ENCODE assay signal across 21 cellular contexts in the genomic region with DNA sequence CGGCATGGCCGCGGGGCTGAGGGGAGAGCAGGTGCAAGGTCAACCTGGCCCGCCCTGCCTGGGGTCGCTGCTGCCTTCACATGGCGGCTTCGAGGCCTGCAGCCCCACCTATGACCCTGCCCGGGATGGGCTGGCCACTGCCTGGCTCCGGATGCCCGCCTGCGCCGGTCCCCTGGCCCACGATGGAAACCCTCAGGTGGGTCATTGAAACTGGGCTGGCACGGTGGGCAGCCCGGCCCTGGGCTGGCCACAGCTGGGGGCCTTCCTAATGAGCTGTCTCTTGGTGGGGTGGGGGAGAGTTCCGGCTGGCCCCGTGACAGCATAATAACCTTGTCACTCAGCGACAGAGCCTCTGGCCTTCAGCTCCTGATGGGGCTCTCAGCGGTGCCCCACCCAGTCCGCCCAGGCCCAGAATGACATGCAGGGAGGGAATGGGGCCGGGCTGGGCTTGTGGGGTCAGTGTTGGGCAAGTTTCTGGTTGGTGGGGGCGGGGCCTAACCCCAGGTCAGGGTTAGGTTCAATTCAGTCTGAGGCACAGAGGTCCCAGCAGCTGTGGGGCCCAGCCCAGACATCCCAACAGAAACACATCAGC. TPM values are rescaled to one million over a fixed set of nuclear protein-coding genes. Genes with fewer than 3 reads are reported as not detected.
"Had no signal": no experiment of that assay in that cellular context is flagged by ENCODE, and none has a peak within 500 bp of the region (broad histone marks: within the 10 kb centered on the region; RNA-seq: fewer than 3 reads in every experiment).

CCDC187 (minus strand) TSS at position 270 of the 592 bp plus-strand sequence; CDS start at position 6, 264 bp downstream.

- ATAC-seq: activated T-cell treated with anti-CD3 and anti-CD28 coated beads, Interleukin-2, amount 50 U/mL, for 4 hours; mucosa of descending colon; pancreas; stimulated activated memory B cell treated with anti-CD40 and anti-IgM and Interleukin-4, amounts not matched to agents 10 μg/mL and 1 μg/mL and 100 μg/mL, for 72 hours; upper lobe of right lung had no signal

- H3K36me3 ChIP-seq: heart right ventricle, neutrophil, pancreas, sigmoid colon, upper lobe of right lung had no signal

- H3K36me3 Mint-ChIP-seq: brain; memory B cell; naive B cell; stimulated activated memory B cell treated with anti-CD40 and anti-IgM and Interleukin-4, amounts not matched to agents 10 μg/mL and 1 μg/mL and 100 μg/mL, for 72 hours; T-cell had no signal

- H3K9me3 ChIP-seq: heart right ventricle, mucosa of descending colon, neutrophil, pancreas, sigmoid colon, upper lobe of right lung had no signal

- H3K27ac ChIP-seq: heart right ventricle, neutrophil, pancreas, sigmoid colon, upper lobe of right lung had no signal

- H3K27me3 ChIP-seq: pancreas, upper lobe of right lung had no signal

- H3K4me1 Mint-ChIP-seq: stimulated activated memory B cell treated with anti-CD40 and anti-IgM and Interleukin-4, amounts not matched to agents 10 μg/mL and 1 μg/mL and 100 μg/mL, for 72 hours had no signal

- H3K4me3 Mint-ChIP-seq: activated CD4-positive, alpha-beta T cell treated with anti-CD3 and anti-CD28 coated beads, Interleukin-2, amount 10 ng/mL, durations not matched to agents 7 days and 5 days; activated naive CD4-positive, alpha-beta T cell treated with anti-CD3 and anti-CD28 coated beads for 36 hours; activated T-cell treated with anti-CD3 and anti-CD28 coated beads, Interleukin-2, amount 50 U/mL, for 4 hours; brain; memory B cell; stimulated activated memory B cell treated with anti-CD40 and anti-IgM and Interleukin-4, amounts not matched to agents 10 μg/mL and 1 μg/mL and 100 μg/mL, for 72 hours; T-cell had no signal

- H3K27me3 Mint-ChIP-seq: brain had no signal

- H3K4me3 ChIP-seq: heart right ventricle, mucosa of descending colon, pancreas, sigmoid colon, upper lobe of right lung had no signal

- H3K9me3 Mint-ChIP-seq: activated CD4-positive, alpha-beta T cell treated with anti-CD3 and anti-CD28 coated beads, Interleukin-2, amount 10 ng/mL, durations not matched to agents 7 days and 5 days; activated naive CD4-positive, alpha-beta T cell treated with anti-CD3 and anti-CD28 coated beads for 36 hours; activated T-cell treated with anti-CD3 and anti-CD28 coated beads, Interleukin-2, amount 50 U/mL, for 4 hours; brain; memory B cell; naive B cell; stimulated activated memory B cell treated with anti-CD40 and anti-IgM and Interleukin-4, amounts not matched to agents 10 μg/mL and 1 μg/mL and 100 μg/mL, for 72 hours; T-cell had no signal

- H3K4me1 ChIP-seq: pancreas, sigmoid colon, upper lobe of right lung had no signal

- FAIRE-seq: colon, frontal cortex, pancreas had no signal

- DNase-seq: activated CD4-positive, alpha-beta T cell treated with anti-CD3 and anti-CD28 coated beads, Interleukin-2, amount 10 ng/mL, durations not matched to agents 7 days and 5 days; activated CD4-positive, CD25-positive, alpha-beta regulatory T cell; activated CD8-positive, alpha-beta memory T cell treated with anti-CD3 and anti-CD28 coated beads, Interleukin-2, amount 50 U/mL, for 4 hours; activated naive CD4-positive, alpha-beta T cell treated with anti-CD3 and anti-CD28 coated beads for 36 hours; activated T-cell treated with anti-CD3 and anti-CD28 coated beads, Interleukin-2, amount 50 U/mL, for 4 hours; central memory CD4-positive, alpha-beta T cell; naive B cell; sigmoid colon; stimulated activated CD4-positive, alpha-beta T cell treated with anti-CD3 and anti-CD28 coated beads, Interleukin-4, amount 100 ng/mL, for 4 hours; T-cell; upper lobe of right lung had no signal

- H3K27ac Mint-ChIP-seq: activated CD4-positive, alpha-beta T cell treated with anti-CD3 and anti-CD28 coated beads, Interleukin-2, amount 10 ng/mL, durations not matched to agents 7 days and 5 days; activated naive CD4-positive, alpha-beta T cell treated with anti-CD3 and anti-CD28 coated beads for 36 hours; memory B cell; naive B cell; stimulated activated memory B cell treated with anti-CD40 and anti-IgM and Interleukin-4, amounts not matched to agents 10 μg/mL and 1 μg/mL and 100 μg/mL, for 72 hours; T-cell had no signal

RNA-seq across cellular contexts. Expression of gene CCDC187, which starts in this region (rescaled TPM):
- total RNA-seq: activated CD4-positive, alpha-beta T cell treated with anti-CD3 and anti-CD28 coated beads, Interleukin-2, amount 10 ng/mL, durations not matched to agents 7 days and 5 days; activated naive CD4-positive, alpha-beta T cell treated with anti-CD3 and anti-CD28 coated beads for 36 hours; sigmoid colon had no signal
- polyA plus RNA-seq: liver had no signal
